ENCODE assay signal across 9 cellular contexts in genomic region chrX:32448320-32448719, GRCh38.
DNase-seq lines count a peak whose midpoint lies in the region; ATAC-seq and TF ChIP-seq lines count a peak whose summit lies in the region.
"Had no signal": no experiment of that assay in that cellular context is flagged by ENCODE, and none has a peak within 500 bp of the region (broad histone marks: within the 10 kb centered on the region; RNA-seq: fewer than 3 reads in every experiment).

No MANE protein-coding gene starts in this region.

- no peaks in the 10 kb centered on the region for H3F3A ChIP-seq in smooth muscle cell (ENCODE audit: low read depth)

- 87% methylated on average over 1 of the region's 1 CpG for WGBS in smooth muscle cell (ENCODE audit: low lambda C conversion rate)

- TF ChIP-seq CTCF in mucosa of descending colon (IDR thresholded peaks at IDR 0.05), result no peak
- no peak for TF ChIP-seq CTCF in smooth muscle cell (IDR thresholded peaks at IDR 0.05; ENCODE audit: borderline replicate concordance, insufficient read depth, poor library complexity, severe bottlenecking)

- H3K9me3 ChIP-seq in mucosa of descending colon (no peaks in the 10 kb centered on the region), smooth muscle cell (replicated peaks; ENCODE audit: low read depth) (no peaks in the 10 kb centered on the region)

- no peaks in the 10 kb centered on the region for H3K27me3 ChIP-seq in smooth muscle cell (ENCODE audit: low read depth)

- H3K79me2 ChIP-seq in smooth muscle cell (ENCODE audit: low read depth), result no peaks in the 10 kb centered on the region

- ATAC-seq in activated CD4-positive, CD25-positive, alpha-beta regulatory T cell treated with anti-CD3 and anti-CD28 coated beads, Interleukin-2, amount 50 U/mL, for 24 hours, result peak; percentile 66 to 84
- ATAC-seq in HG02852 (IDR thresholded peaks at IDR 0.05; ENCODE audit: unreplicated experiment) (peak; percentile 99), mucosa of descending colon (peak; percentile 70)

- H3K4me3 ChIP-seq in mucosa of descending colon, result no peak overlapping the region
- H3K4me3 ChIP-seq in smooth muscle cell, result no peak overlapping the region

- no peak for DNase-seq in activated CD4-positive, CD25-positive, alpha-beta regulatory T cell treated with anti-CD3 and anti-CD28 coated beads, Interleukin-2, amount 50 U/mL, for 72 hours
- peak; percentile 91 for DNase-seq in NOMO-1 treated with DMSO at 0.1 percent for 48 hours (lab: John Stamatoyannopoulos, UW; ENCODE audit: unreplicated experiment)
- DNase-seq in mucosa of descending colon, result peak in 1 of 3 donors; percentile 1
- DNase-seq in stimulated activated CD4-positive, alpha-beta T cell treated with anti-CD3 and anti-CD28 coated beads, Interleukin-15, amount 100 ng/mL, for 24 hours, result no peak
- DNase-seq in NCI-H128 (lab: John Stamatoyannopoulos, UW; ENCODE audit: unreplicated experiment), result no peak
- DNase-seq in smooth muscle cell (lab: John Stamatoyannopoulos, UW; ENCODE audit: unreplicated experiment), result no peak

- intact Hi-C loops in mucosa of descending colon (cut with DNase I, micrococcal nuclease), result no loop called here

- H3K27ac ChIP-seq in smooth muscle cell (ENCODE audit: low read depth), result no peak overlapping the region
- H3K27ac ChIP-seq: VCaP had no signal

- no peak overlapping the region for H3K4me2 ChIP-seq in smooth muscle cell

- no peaks in the 10 kb centered on the region for H4K20me1 ChIP-seq in smooth muscle cell (ENCODE audit: low read depth)

- H3K4me1 ChIP-seq in mucosa of descending colon (ENCODE audit: low read depth) (no peaks in the 10 kb centered on the region), smooth muscle cell (ENCODE audit: low read depth) (no peaks in the 10 kb centered on the region)

- H3K36me3 ChIP-seq in mucosa of descending colon (ENCODE audit: low read depth) (no peaks in the 10 kb centered on the region), smooth muscle cell (ENCODE audit: low read depth) (no peaks in the 10 kb centered on the region)

- no peak overlapping the region for H3K9ac ChIP-seq in smooth muscle cell (ENCODE audit: low read depth)

- no peak overlapping the region for H2AFZ ChIP-seq in smooth muscle cell (ENCODE audit: low read depth)
